In the genomic region with DNA sequence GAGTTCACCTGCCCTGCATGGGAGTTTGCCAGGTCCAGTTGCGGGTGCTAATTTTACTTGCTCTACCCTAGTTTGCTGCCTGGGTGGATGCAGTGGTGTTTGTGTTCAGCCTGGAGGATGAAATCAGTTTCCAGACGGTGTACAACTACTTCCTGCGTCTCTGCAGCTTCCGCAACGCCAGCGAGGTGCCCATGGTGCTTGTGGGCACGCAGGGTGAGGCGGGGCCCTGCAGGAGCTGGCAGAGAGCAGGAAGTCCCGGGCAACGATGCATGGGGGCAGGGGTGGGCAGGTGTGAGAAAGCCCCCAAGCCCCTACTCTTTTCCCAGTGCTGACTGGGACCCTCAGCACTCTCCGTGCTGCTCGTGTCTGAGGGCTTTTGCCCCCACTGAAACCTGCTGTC, we compare ENCODE assay signal across 13 cellular contexts. TPM values are rescaled to one million over a fixed set of nuclear protein-coding genes. Genes with fewer than 3 reads are reported as not detected.
DNase-seq lines count a peak whose midpoint lies in the region; ATAC-seq and TF ChIP-seq lines count a peak whose summit lies in the region.
"Had no signal": no experiment of that assay in that cellular context is flagged by ENCODE, and none has a peak within 500 bp of the region (broad histone marks: within the 10 kb centered on the region; RNA-seq: fewer than 3 reads in every experiment).

No MANE protein-coding gene starts in this region.

- no peaks in the 10 kb centered on the region for H3K27me3 ChIP-seq in suprapubic skin
- H3K27me3 ChIP-seq: ovary had no signal

- peaks cover 50% of the 10 kb centered on the region for H3K36me3 ChIP-seq in suprapubic skin
- H3K36me3 ChIP-seq: ovary had no signal

- POLR2A ChIA-PET in activated CD4-positive, alpha-beta T cell treated with anti-CD3 and anti-CD28 coated beads, Interleukin-2, amount 10 ng/mL, durations not matched to agents 7 days and 5 days (lab: Charles Lee): no interaction called here

- peaks cover 5% of the 10 kb centered on the region for H3K27me3 Mint-ChIP-seq in activated CD4-positive, alpha-beta T cell treated with anti-CD3 and anti-CD28 coated beads, Interleukin-2, amount 10 ng/mL, durations not matched to agents 7 days and 5 days

- no peak for ATAC-seq in GM21723 (IDR thresholded peaks at IDR 0.05; ENCODE audit: unreplicated experiment)
- ATAC-seq: WTC11 had no signal

- no peaks in the 10 kb centered on the region for H3K36me3 Mint-ChIP-seq in activated CD4-positive, alpha-beta T cell treated with anti-CD3 and anti-CD28 coated beads, Interleukin-2, amount 10 ng/mL, durations not matched to agents 7 days and 5 days (ENCODE audit: low read depth)

- CTCF ChIA-PET in activated CD4-positive, alpha-beta T cell treated with anti-CD3 and anti-CD28 coated beads, Interleukin-2, amount 10 ng/mL, durations not matched to agents 7 days and 5 days (lab: Charles Lee): interaction anchor here (0.6 to 2.6 kb wide), 3 partner anchors 11 to 418 kb away, joined by 3 to 7 read pairs (median 3); no protein-coding TSS in a partner anchor

- 28% methylated on average over 7 of the region's 12 CpGs for WGBS in suprapubic skin

- H3K4me3 ChIP-seq in suprapubic skin: peak overlapping the region; percentile 55
- H3K4me3 ChIP-seq: ovary had no signal

- TF ChIP-seq EP300 in suprapubic skin (IDR thresholded peaks at IDR 0.05): no peak

- peak; percentile 22 to 27 for DNase-seq in stimulated activated CD4-positive, alpha-beta T cell treated with anti-CD3 and anti-CD28 coated beads, Interleukin-2, amount 100 ng/mL, for 24 hours
- no peak for DNase-seq in stimulated activated CD4-positive, alpha-beta T cell treated with anti-CD3 and anti-CD28 coated beads, Interleukin-1b, Interleukin-23, amount 100 ng/mL, for 48 hours
- peak; percentile 44 for DNase-seq in activated CD4-positive, alpha-beta T cell treated with anti-CD3 and anti-CD28 coated beads, Interleukin-2, amount 10 ng/mL, durations not matched to agents 7 days and 5 days
- DNase-seq in central memory CD4-positive, alpha-beta T cell: peak; percentile 69
- DNase-seq in suprapubic skin (ENCODE audit: low spot score in 2 of 2) (no peak), NCI-H1930 (lab: John Stamatoyannopoulos, UW) (no peak), NCI-H2029 treated with DMSO at 0.1 percent for 48 hours (lab: John Stamatoyannopoulos, UW) (no peak)
- DNase-seq: ovary had no signal

- H3K4me1 ChIP-seq in suprapubic skin: peaks cover 42% of the 10 kb centered on the region

- TF ChIP-seq POLR2A in suprapubic skin (IDR thresholded peaks at IDR 0.05): no peak

- H3K27ac ChIP-seq in suprapubic skin: no peak overlapping the region
- H3K27ac ChIP-seq: ovary had no signal

- H3K4me3 Mint-ChIP-seq in activated CD4-positive, alpha-beta T cell treated with anti-CD3 and anti-CD28 coated beads, Interleukin-2, amount 10 ng/mL, durations not matched to agents 7 days and 5 days: peak overlapping the region; percentile 69
- H3K4me3 Mint-ChIP-seq: mesothelial cell of epicardium; stimulated activated naive CD8-positive, alpha-beta T cell treated with anti-CD3 and anti-CD28 coated beads, Interleukin-15, Interleukin-2, amounts not matched to agents 100 ng/mL and 50 ng/mL, for 24 hours; WTC11 had no signal

- H3K9me3 ChIP-seq in suprapubic skin: no peaks in the 10 kb centered on the region
- H3K9me3 ChIP-seq: ovary had no signal

- H3K9me3 Mint-ChIP-seq in activated CD4-positive, alpha-beta T cell treated with anti-CD3 and anti-CD28 coated beads, Interleukin-2, amount 10 ng/mL, durations not matched to agents 7 days and 5 days: no peaks in the 10 kb centered on the region
- H3K9me3 Mint-ChIP-seq: mesothelial cell of epicardium; stimulated activated naive CD8-positive, alpha-beta T cell treated with anti-CD3 and anti-CD28 coated beads, Interleukin-15, Interleukin-2, amounts not matched to agents 100 ng/mL and 50 ng/mL, for 24 hours; WTC11 had no signal

- H3K27ac Mint-ChIP-seq in activated CD4-positive, alpha-beta T cell treated with anti-CD3 and anti-CD28 coated beads, Interleukin-2, amount 10 ng/mL, durations not matched to agents 7 days and 5 days: peak overlapping the region; percentile 79
- H3K27ac Mint-ChIP-seq: mesothelial cell of epicardium; stimulated activated naive CD8-positive, alpha-beta T cell treated with anti-CD3 and anti-CD28 coated beads, Interleukin-15, Interleukin-2, amounts not matched to agents 100 ng/mL and 50 ng/mL, for 24 hours had no signal

- H3K4me1 Mint-ChIP-seq in activated CD4-positive, alpha-beta T cell treated with anti-CD3 and anti-CD28 coated beads, Interleukin-2, amount 10 ng/mL, durations not matched to agents 7 days and 5 days: peaks cover 10% of the 10 kb centered on the region

- TF ChIP-seq CTCF in suprapubic skin (IDR thresholded peaks at IDR 0.05): no peak

RNA-seq across cellular contexts. Expression of a gene that starts 31.3 kb away (rescaled TPM):
- total RNA-seq in activated CD4-positive, alpha-beta T cell treated with anti-CD3 and anti-CD28 coated beads, Interleukin-2, amount 10 ng/mL, durations not matched to agents 7 days and 5 days: 10 to 100 TPM; 18.1 to 19.7 TPM
- total RNA-seq in suprapubic skin: 100 to 1,000 TPM; 126 to 162 (median 134) TPM

RNA-seq across cellular contexts. Expression of a gene that starts 34.3 kb away (rescaled TPM):
- total RNA-seq in activated CD4-positive, alpha-beta T cell treated with anti-CD3 and anti-CD28 coated beads, Interleukin-2, amount 10 ng/mL, durations not matched to agents 7 days and 5 days: 10 to 100 TPM; 73.7 to 77.1 TPM
- 10 to 100 TPM; 32.5 to 50.3 (median 45.7) TPM for total RNA-seq in suprapubic skin

RNA-seq across cellular contexts. Expression of a gene that starts 37.0 kb away (rescaled TPM):
- 10 to 100 TPM; 76.4 to 85.9 TPM for total RNA-seq in activated CD4-positive, alpha-beta T cell treated with anti-CD3 and anti-CD28 coated beads, Interleukin-2, amount 10 ng/mL, durations not matched to agents 7 days and 5 days
- 100 to 1,000 TPM in 2 of 4 donors, 10 to 100 TPM in 2; 76.8 to 102 (median 90.9) TPM for total RNA-seq in suprapubic skin

RNA-seq across cellular contexts. Expression of a gene that starts 49.9 kb away (rescaled TPM):
- total RNA-seq in activated CD4-positive, alpha-beta T cell treated with anti-CD3 and anti-CD28 coated beads, Interleukin-2, amount 10 ng/mL, durations not matched to agents 7 days and 5 days: not detected
- total RNA-seq in suprapubic skin: not detected
- total RNA-seq: dermis microvascular lymphatic vessel endothelial cell, mesothelial cell of epicardium, ovary, WTC11 had no signal

RNA-seq across cellular contexts. Expression of a gene that starts 58.2 kb away (rescaled TPM):
- total RNA-seq in activated CD4-positive, alpha-beta T cell treated with anti-CD3 and anti-CD28 coated beads, Interleukin-2, amount 10 ng/mL, durations not matched to agents 7 days and 5 days: 100 to 1,000 TPM; 106 to 114 TPM
- 10 to 100 TPM; 31.9 to 78.7 (median 59.7) TPM for total RNA-seq in suprapubic skin

Comparison
In these comparisons a context has a peak if more than half of its experiments do, and no peak if none do; other contexts are left out.
1. DNase-seq: peak in stimulated activated CD4-positive, alpha-beta T cell treated with anti-CD3 and anti-CD28 coated beads, Interleukin-2, amount 100 ng/mL, for 24 hours (2 of 2), activated CD4-positive, alpha-beta T cell treated with anti-CD3 and anti-CD28 coated beads, Interleukin-2, amount 10 ng/mL, durations not matched to agents 7 days and 5 days (single experiment) and central memory CD4-positive, alpha-beta T cell (single experiment); none in stimulated activated CD4-positive, alpha-beta T cell treated with anti-CD3 and anti-CD28 coated beads, Interleukin-1b, Interleukin-23, amount 100 ng/mL, for 48 hours (single experiment), suprapubic skin (0 of 2), NCI-H1930 (0 of 2) and NCI-H2029 treated with DMSO at 0.1 percent for 48 hours (single experiment).
2. RNA of a gene that starts 31.3 kb away (total RNA-seq): 126 to 162 TPM in suprapubic skin; 18.1 to 19.7 TPM in activated CD4-positive, alpha-beta T cell treated with anti-CD3 and anti-CD28 coated beads, Interleukin-2, amount 10 ng/mL, durations not matched to agents 7 days and 5 days; every median in the first group is over 4 times any median in the second.